1 cellular context compared by ENCODE assay signal in the genomic region with DNA sequence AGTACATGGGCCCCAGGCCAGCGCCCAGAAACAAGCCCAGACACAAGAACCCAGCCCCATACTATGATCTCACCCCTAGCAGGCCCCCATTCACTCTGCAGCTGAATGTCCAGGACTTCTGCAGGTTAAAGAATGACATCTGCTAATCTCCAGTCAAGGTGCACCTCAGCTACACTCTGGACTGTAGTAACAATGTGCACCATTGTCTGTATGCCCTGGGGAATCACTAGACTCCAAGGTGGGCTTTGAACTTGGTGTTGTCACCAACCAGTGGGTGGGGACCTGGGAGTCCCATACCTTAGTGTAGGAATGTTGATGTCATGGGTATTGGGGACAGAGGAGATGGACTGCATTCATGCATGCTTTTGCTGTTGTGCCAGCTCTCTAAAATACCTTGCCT.
A peak's percentile ranks its signal among the peaks of the same experiment; 100 is the strongest.
TF ChIP-seq lines count a peak whose summit lies in the region.

No MANE protein-coding gene starts in this region.

TF ChIP-seq in HepG2, 621 proteins besides CTCF, POLR2A, EP300 and RAD21 (continued from another document and continues in another):
- TF ChIP-seq SP5 (CRISPR knock-in tag; IDR thresholded peaks at IDR 0.05; ENCODE audit: borderline replicate concordance, low read depth), result peak; percentile 43; the same call in 1 of the 2 replicates
- TF ChIP-seq PATZ1 (CRISPR knock-in tag; IDR thresholded peaks at IDR 0.05), result peak; percentile 58
- TF ChIP-seq ZNF850 (CRISPR knock-in tag; conservative IDR thresholded peaks at IDR 0.05), result no peak
- TF ChIP-seq PHF21A (CRISPR knock-in tag; IDR thresholded peaks at IDR 0.05), result peak; percentile 58; the same call in 1 of the 2 replicates
- no peak for TF ChIP-seq SIX1 (CRISPR knock-in tag; IDR thresholded peaks at IDR 0.05; ENCODE audit: borderline replicate concordance)
- TF ChIP-seq, protein P1, sequence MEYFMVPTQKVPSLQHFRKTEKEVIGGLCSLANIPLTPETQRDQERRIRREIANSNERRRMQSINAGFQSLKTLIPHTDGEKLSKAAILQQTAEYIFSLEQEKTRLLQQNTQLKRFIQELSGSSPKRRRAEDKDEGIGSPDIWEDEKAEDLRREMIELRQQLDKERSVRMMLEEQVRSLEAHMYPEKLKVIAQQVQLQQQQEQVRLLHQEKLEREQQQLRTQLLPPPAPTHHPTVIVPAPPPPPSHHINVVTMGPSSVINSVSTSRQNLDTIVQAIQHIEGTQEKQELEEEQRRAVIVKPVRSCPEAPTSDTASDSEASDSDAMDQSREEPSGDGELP (IDR thresholded peaks at IDR 0.05; ENCODE audit: borderline replicate concordance, low read depth), result peak; percentile 29; the same call in 1 of the 2 replicates
- peak; percentile 25; the same call in 1 of the 2 replicates for TF ChIP-seq MEIS2 (CRISPR knock-in tag; IDR thresholded peaks at IDR 0.05)
- peak; percentile 62 for TF ChIP-seq HDAC2 (CRISPR knock-in tag; IDR thresholded peaks at IDR 0.05)
- peak; percentile 75; the same call in 1 of the 2 replicates for TF ChIP-seq PITX1 (CRISPR knock-in tag; IDR thresholded peaks at IDR 0.05)
- TF ChIP-seq ZFX (CRISPR knock-in tag; IDR thresholded peaks at IDR 0.05; ENCODE audit: low read depth), result 0 out of 2 replicates have a peak, but pooled peaks have one; percentile 19
- peak; percentile 83 for TF ChIP-seq TEAD3 (CRISPR knock-in tag; optimal IDR thresholded peaks at IDR 0.05; ENCODE audit: borderline replicate concordance)
- TF ChIP-seq MED13 (CRISPR knock-in tag; IDR thresholded peaks at IDR 0.05), result no peak
- TF ChIP-seq IRX3 (CRISPR knock-in tag; IDR thresholded peaks at IDR 0.05; ENCODE audit: borderline replicate concordance, low read depth), result no peak
- no peak for TF ChIP-seq ZNF589 (CRISPR knock-in tag; conservative IDR thresholded peaks at IDR 0.05)
- TF ChIP-seq SRF (IDR thresholded peaks at IDR 0.05; ENCODE audit: low read depth, low read length), result peak; percentile 30; the same call in 1 of the 2 replicates
- TF ChIP-seq ATRX (CRISPR knock-in tag; IDR thresholded peaks at IDR 0.05; ENCODE audit: borderline replicate concordance), result no peak
- TF ChIP-seq TCF12 (IDR thresholded peaks at IDR 0.05), result no peak
- TF ChIP-seq TCF12 (CRISPR knock-in tag; IDR thresholded peaks at IDR 0.05), result peak; percentile 32; the same call in 1 of the 2 replicates
- TF ChIP-seq, protein P2, sequence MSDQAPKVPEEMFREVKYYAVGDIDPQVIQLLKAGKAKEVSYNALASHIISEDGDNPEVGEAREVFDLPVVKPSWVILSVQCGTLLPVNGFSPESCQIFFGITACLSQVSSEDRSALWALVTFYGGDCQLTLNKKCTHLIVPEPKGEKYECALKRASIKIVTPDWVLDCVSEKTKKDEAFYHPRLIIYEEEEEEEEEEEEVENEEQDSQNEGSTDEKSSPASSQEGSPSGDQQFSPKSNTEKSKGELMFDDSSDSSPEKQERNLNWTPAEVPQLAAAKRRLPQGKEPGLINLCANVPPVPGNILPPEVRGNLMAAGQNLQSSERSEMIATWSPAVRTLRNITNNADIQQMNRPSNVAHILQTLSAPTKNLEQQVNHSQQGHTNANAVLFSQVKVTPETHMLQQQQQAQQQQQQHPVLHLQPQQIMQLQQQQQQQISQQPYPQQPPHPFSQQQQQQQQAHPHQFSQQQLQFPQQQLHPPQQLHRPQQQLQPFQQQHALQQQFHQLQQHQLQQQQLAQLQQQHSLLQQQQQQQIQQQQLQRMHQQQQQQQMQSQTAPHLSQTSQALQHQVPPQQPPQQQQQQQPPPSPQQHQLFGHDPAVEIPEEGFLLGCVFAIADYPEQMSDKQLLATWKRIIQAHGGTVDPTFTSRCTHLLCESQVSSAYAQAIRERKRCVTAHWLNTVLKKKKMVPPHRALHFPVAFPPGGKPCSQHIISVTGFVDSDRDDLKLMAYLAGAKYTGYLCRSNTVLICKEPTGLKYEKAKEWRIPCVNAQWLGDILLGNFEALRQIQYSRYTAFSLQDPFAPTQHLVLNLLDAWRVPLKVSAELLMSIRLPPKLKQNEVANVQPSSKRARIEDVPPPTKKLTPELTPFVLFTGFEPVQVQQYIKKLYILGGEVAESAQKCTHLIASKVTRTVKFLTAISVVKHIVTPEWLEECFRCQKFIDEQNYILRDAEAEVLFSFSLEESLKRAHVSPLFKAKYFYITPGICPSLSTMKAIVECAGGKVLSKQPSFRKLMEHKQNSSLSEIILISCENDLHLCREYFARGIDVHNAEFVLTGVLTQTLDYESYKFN (CRISPR knock-in tag; conservative IDR thresholded peaks at IDR 0.05), result peak; percentile 75
- TF ChIP-seq CHD2 (IDR thresholded peaks at IDR 0.05; ENCODE audit: low read depth, low read length), result no peak
- 0 out of 2 replicates have a peak, but pooled peaks have one; percentile 28 for TF ChIP-seq ZNF564 (CRISPR knock-in tag; IDR thresholded peaks at IDR 0.05)
- TF ChIP-seq SKIL (CRISPR knock-in tag; IDR thresholded peaks at IDR 0.05; ENCODE audit: borderline replicate concordance), result peak; percentile 60; the same call in 1 of the 2 replicates
- no peak for TF ChIP-seq MIER2 (CRISPR knock-in tag; IDR thresholded peaks at IDR 0.05)
- TF ChIP-seq FOXA1 (IDR thresholded peaks at IDR 0.05), result no peak
- no peak for TF ChIP-seq FOXA1 (CRISPR knock-in tag; IDR thresholded peaks at IDR 0.05)
- no peak for TF ChIP-seq IKZF1 (IDR thresholded peaks at IDR 0.05)
- TF ChIP-seq NR2F6 (IDR thresholded peaks at IDR 0.05), result peak; percentile 36; the same call in 1 of the 2 replicates
- 0 out of 2 replicates have a peak, but pooled peaks have one; percentile 14 for TF ChIP-seq NR2F6 (CRISPR knock-in tag; IDR thresholded peaks at IDR 0.05)
- TF ChIP-seq CENPT (CRISPR knock-in tag; IDR thresholded peaks at IDR 0.05; ENCODE audit: low read depth), result no peak
- TF ChIP-seq ZBTB21 (CRISPR knock-in tag; IDR thresholded peaks at IDR 0.05), result peak; percentile 58; the same call in 1 of the 2 replicates
- no peak for TF ChIP-seq ZBTB1 (CRISPR knock-in tag; IDR thresholded peaks at IDR 0.05; ENCODE audit: borderline replicate concordance)
- TF ChIP-seq, protein P3, sequence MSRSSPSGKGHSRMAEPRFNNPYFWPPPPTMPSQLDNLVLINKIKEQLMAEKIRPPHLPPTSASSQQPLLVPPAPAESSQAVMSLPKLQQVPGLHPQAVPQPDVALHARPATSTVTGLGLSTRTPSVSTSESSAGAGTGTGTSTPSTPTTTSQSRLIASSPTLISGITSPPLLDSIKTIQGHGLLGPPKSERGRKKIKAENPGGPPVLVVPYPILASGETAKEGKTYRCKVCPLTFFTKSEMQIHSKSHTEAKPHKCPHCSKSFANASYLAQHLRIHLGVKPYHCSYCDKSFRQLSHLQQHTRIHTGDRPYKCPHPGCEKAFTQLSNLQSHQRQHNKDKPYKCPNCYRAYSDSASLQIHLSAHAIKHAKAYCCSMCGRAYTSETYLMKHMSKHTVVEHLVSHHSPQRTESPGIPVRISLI (CRISPR knock-in tag; IDR thresholded peaks at IDR 0.05; ENCODE audit: borderline replicate concordance), result no peak
- TF ChIP-seq SOX13 (IDR thresholded peaks at IDR 0.05), result peak; percentile 38; the same call in 1 of the 2 replicates
- TF ChIP-seq SOX13 (CRISPR knock-in tag; conservative IDR thresholded peaks at IDR 0.05 in 1 of 2, IDR thresholded peaks at IDR 0.05 in 1 of 2), result peak in 1 of 2 experiments; percentile 91; a peak in 2 of 4 replicates
- TF ChIP-seq RARA (CRISPR knock-in tag; IDR thresholded peaks at IDR 0.05), result peak; percentile 51; the same call in 1 of the 2 replicates
- peak; percentile 24; the same call in 1 of the 2 replicates for TF ChIP-seq ATF1 (CRISPR knock-in tag; IDR thresholded peaks at IDR 0.05)
- TF ChIP-seq SRSF4 (IDR thresholded peaks at IDR 0.05; ENCODE audit: low read depth, low read length, poor library complexity, severe bottlenecking), result no peak
- TF ChIP-seq TSC22D2 (CRISPR knock-in tag; IDR thresholded peaks at IDR 0.05; ENCODE audit: borderline replicate concordance), result no peak
- peak; percentile 42; the same call in 1 of the 2 replicates for TF ChIP-seq SAP130 (CRISPR knock-in tag; IDR thresholded peaks at IDR 0.05; ENCODE audit: low read depth)
- peak; percentile 75 for TF ChIP-seq HNF4G (IDR thresholded peaks at IDR 0.05; ENCODE audit: borderline replicate concordance, low read depth, low read length)
- TF ChIP-seq HNF4G (CRISPR knock-in tag; IDR thresholded peaks at IDR 0.05; ENCODE audit: borderline replicate concordance, low read depth), result no peak
- TF ChIP-seq CREM (IDR thresholded peaks at IDR 0.05), result peak; percentile 36; the same call in 1 of the 2 replicates
- no peak for TF ChIP-seq CREM (CRISPR knock-in tag; IDR thresholded peaks at IDR 0.05)
- no peak for TF ChIP-seq SMARCC2 (IDR thresholded peaks at IDR 0.05)
- TF ChIP-seq HOXA3 (CRISPR knock-in tag; IDR thresholded peaks at IDR 0.05), result peak; percentile 36; the same call in 1 of the 2 replicates
- no peak for TF ChIP-seq TCF7L2 (IDR thresholded peaks at IDR 0.05; ENCODE audit: low read depth, low read length)
- TF ChIP-seq, protein P4, sequence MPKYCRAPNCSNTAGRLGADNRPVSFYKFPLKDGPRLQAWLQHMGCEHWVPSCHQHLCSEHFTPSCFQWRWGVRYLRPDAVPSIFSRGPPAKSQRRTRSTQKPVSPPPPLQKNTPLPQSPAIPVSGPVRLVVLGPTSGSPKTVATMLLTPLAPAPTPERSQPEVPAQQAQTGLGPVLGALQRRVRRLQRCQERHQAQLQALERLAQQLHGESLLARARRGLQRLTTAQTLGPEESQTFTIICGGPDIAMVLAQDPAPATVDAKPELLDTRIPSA (CRISPR knock-in tag; IDR thresholded peaks at IDR 0.05; ENCODE audit: borderline replicate concordance), result no peak
- no peak for TF ChIP-seq MIER3 (CRISPR knock-in tag; IDR thresholded peaks at IDR 0.05; ENCODE audit: borderline replicate concordance)
- TF ChIP-seq ZNF761 (CRISPR knock-in tag; conservative IDR thresholded peaks at IDR 0.05), result 0 out of 2 replicates have a peak, but pooled peaks have one; percentile 54
- no peak for TF ChIP-seq ZNF792 (CRISPR knock-in tag; IDR thresholded peaks at IDR 0.05)
- TF ChIP-seq ZBTB7B (CRISPR knock-in tag; IDR thresholded peaks at IDR 0.05), result peak; percentile 59; the same call in 1 of the 2 replicates
- TF ChIP-seq ZNF552 (CRISPR knock-in tag; IDR thresholded peaks at IDR 0.05; ENCODE audit: borderline replicate concordance), result no peak
- no peak for TF ChIP-seq DZIP1 (CRISPR knock-in tag; IDR thresholded peaks at IDR 0.05)
- TF ChIP-seq ZNF652 (CRISPR knock-in tag; IDR thresholded peaks at IDR 0.05; ENCODE audit: borderline replicate concordance, low read depth), result no peak
- TF ChIP-seq JUN (CRISPR knock-in tag; IDR thresholded peaks at IDR 0.05), result peak; percentile 77
